13 cellular contexts compared by ENCODE assay signal in genomic region chr2:241410739-241411176, GRCh38. TPM values are rescaled to one million over a fixed set of nuclear protein-coding genes. Genes with fewer than 3 reads are reported as not detected.
DNase-seq lines count a peak whose midpoint lies in the region; ATAC-seq and TF ChIP-seq lines count a peak whose summit lies in the region.
"Had no signal": no experiment of that assay in that cellular context is flagged by ENCODE, and none has a peak within 500 bp of the region (broad histone marks: within the 10 kb centered on the region; RNA-seq: fewer than 3 reads in every experiment).

No MANE protein-coding gene starts in this region.

- no peak overlapping the region for H3K4me3 Mint-ChIP-seq in nephron
- H3K4me3 Mint-ChIP-seq in effector memory CD8-positive, alpha-beta T cell: no peak overlapping the region

- TF ChIP-seq CTCF in A673 (conservative IDR thresholded peaks at IDR 0.05; ENCODE audit: low read depth, low read length): no peak
- no peak for TF ChIP-seq CTCF in nephron (IDR thresholded peaks at IDR 0.05; ENCODE audit: unreplicated experiment in 3 of 3)

- DNase-seq in A673 (ENCODE audit: low spot score) (no peak), SJSA1 (ENCODE audit: low read depth in 1 of 2, low spot score in 2 of 2) (peak in 1 of 2 experiments; percentile 18), epithelial cell of prostate (ENCODE audit: low read depth, low spot score) (no peak), NCI-H510A (lab: John Stamatoyannopoulos, UW) (no peak), GM03348 (ENCODE audit: low spot score) (no peak)
- no peak for DNase-seq in effector memory CD8-positive, alpha-beta T cell
- DNase-seq: activated T-cell treated with anti-CD3 and anti-CD28 coated beads for 4 hours, DMS79 treated with DMSO at 0.1 percent for 48 hours, foreskin keratinocyte, tibial artery had no signal

- H3K9me3 ChIP-seq in A673 (ENCODE audit: low read depth, low read length, poor library complexity, severe bottlenecking): no peaks in the 10 kb centered on the region
- no peaks in the 10 kb centered on the region for H3K9me3 ChIP-seq in SJSA1 (replicated peaks)
- H3K9me3 ChIP-seq: ascending aorta, tibial artery had no signal

- no peak for ATAC-seq in activated CD4-positive, CD25-positive, alpha-beta regulatory T cell treated with anti-CD3 and anti-CD28 coated beads, Interleukin-2, amount 50 U/mL, for 24 hours
- ATAC-seq in effector memory CD8-positive, alpha-beta T cell (replicated peaks): no peak
- ATAC-seq: foreskin keratinocyte had no signal

- H3K27me3 ChIP-seq in A673 (replicated peaks; ENCODE audit: insufficient read depth, low read depth, low read length, poor library complexity): no peaks in the 10 kb centered on the region
- H3K27me3 ChIP-seq in SJSA1 (replicated peaks): no peaks in the 10 kb centered on the region
- H3K27me3 ChIP-seq: ascending aorta, foreskin keratinocyte, tibial artery had no signal

- peak overlapping the region; percentile 89 to 93 (median 89) for H3K27ac Mint-ChIP-seq in nephron
- peak overlapping the region in 1 of 2 donors; percentile 35 for H3K27ac Mint-ChIP-seq in effector memory CD8-positive, alpha-beta T cell

- H3K27ac ChIP-seq in A673 (ENCODE audit: low read depth, low read length, poor library complexity, severe bottlenecking) (peak overlapping the region; percentile 58), SJSA1 (0 out of 2 replicates have a peak overlapping the region, but pooled peaks have one; percentile 11), epithelial cell of prostate (peak overlapping the region; percentile 21)
- H3K27ac ChIP-seq: ascending aorta, foreskin keratinocyte, tibial artery had no signal

- H3K36me3 ChIP-seq in A673 (ENCODE audit: insufficient read depth, low read length, poor library complexity, severe bottlenecking) (peaks cover 12% of the 10 kb centered on the region), SJSA1 (peaks cover 76% of the 10 kb centered on the region)

- H3K4me1 ChIP-seq in A673 (ENCODE audit: insufficient read depth, low read length, poor library complexity, severe bottlenecking): peaks cover 21% of the 10 kb centered on the region
- peaks cover 8% of the 10 kb centered on the region; the same call in 1 of the 2 replicates for H3K4me1 ChIP-seq in SJSA1 (replicated peaks)
- H3K4me1 ChIP-seq: ascending aorta, foreskin keratinocyte, tibial artery had no signal

- BruUV-seq in A673 (replicated peaks; lab: Mats Ljungman, UMichigan): no TSS peak

- no peaks in the 10 kb centered on the region for H3K27me3 Mint-ChIP-seq in nephron (ENCODE audit: low read depth)
- H3K27me3 Mint-ChIP-seq in effector memory CD8-positive, alpha-beta T cell: no peaks in the 10 kb centered on the region

- H3K4me3 ChIP-seq in A673 (ENCODE audit: low read depth, low read length, poor library complexity, severe bottlenecking) (no peak overlapping the region), SJSA1 (no peak overlapping the region)
- H3K4me3 ChIP-seq: ascending aorta, tibial artery had no signal

- CTCF ChIA-PET in A673 (lab: Charles Lee): no interaction called here

- no peaks in the 10 kb centered on the region for H3K9me3 Mint-ChIP-seq in nephron
- no peaks in the 10 kb centered on the region for H3K9me3 Mint-ChIP-seq in effector memory CD8-positive, alpha-beta T cell

- H3K4me1 Mint-ChIP-seq in nephron: peaks cover 24% of the 10 kb centered on the region
- no peaks in the 10 kb centered on the region for H3K4me1 Mint-ChIP-seq in effector memory CD8-positive, alpha-beta T cell (ENCODE audit: low read depth in 2 of 2)

- intact Hi-C loops in A673 (cut with micrococcal nuclease; ENCODE audit: unreplicated experiment): no loop called here

- POLR2A ChIA-PET in A673 (lab: Charles Lee; ENCODE audit: low non-redundant PET): no interaction called here

- peaks cover 42% of the 10 kb centered on the region for H3K36me3 Mint-ChIP-seq in nephron (ENCODE audit: low read depth)
- peaks cover 12% of the 10 kb centered on the region for H3K36me3 Mint-ChIP-seq in effector memory CD8-positive, alpha-beta T cell (ENCODE audit: insufficient read depth)

RNA-seq across cellular contexts. Expression of gene FARP2, which starts 54.7 kb away (rescaled TPM):
- total RNA-seq in A673 (2021): 53.3 and 72.1 TPM in 2 replicates
- total RNA-seq in SJSA1 (2014; rRNA removed; shearing (Covaris generic)): 74.3 and 74.5 TPM in 2 replicates
